12 cellular contexts compared by ENCODE assay signal in the genomic region with DNA sequence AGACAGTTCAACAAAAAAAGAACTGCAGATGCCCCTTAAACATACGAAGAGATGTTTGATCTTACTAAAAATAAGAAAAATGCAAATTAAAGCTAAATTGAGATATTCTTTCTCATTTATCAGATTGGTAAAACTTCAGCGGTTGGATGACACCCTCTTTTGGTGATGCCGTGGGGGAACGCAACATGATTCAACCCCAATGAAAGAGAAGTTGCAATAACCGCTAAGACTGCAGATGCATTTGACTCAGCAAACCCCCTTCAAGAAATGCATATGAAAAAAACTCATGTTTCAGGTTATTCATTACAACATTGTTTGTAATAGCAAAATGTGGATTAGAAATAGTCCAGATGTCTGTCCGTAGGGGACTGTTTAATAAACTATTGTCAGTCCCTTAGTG. TPM values are rescaled to one million over a fixed set of nuclear protein-coding genes. Genes with fewer than 3 reads are reported as not detected.
A peak's percentile ranks its signal among the peaks of the same experiment; 100 is the strongest.
DNase-seq lines count a peak whose midpoint lies in the region; ATAC-seq and TF ChIP-seq lines count a peak whose summit lies in the region.
"Had no signal": no experiment of that assay in that cellular context is flagged by ENCODE, and none has a peak within 500 bp of the region (broad histone marks: within the 10 kb centered on the region; RNA-seq: fewer than 3 reads in every experiment).

No MANE protein-coding gene starts in this region.

- peaks cover 4% of the 10 kb centered on the region for H3K36me3 ChIP-seq in CD4-positive, alpha-beta memory T cell (ENCODE audit: insufficient read depth, low read length)
- H3K36me3 ChIP-seq in MM.1S (replicated peaks; ENCODE audit: insufficient read depth, low read length) (no peaks in the 10 kb centered on the region), A673 (ENCODE audit: insufficient read depth, low read length, poor library complexity, severe bottlenecking) (no peaks in the 10 kb centered on the region)
- H3K36me3 ChIP-seq: neutrophil had no signal

- peaks cover 75% of the 10 kb centered on the region for H3K4me1 ChIP-seq in CD4-positive, alpha-beta memory T cell (ENCODE audit: insufficient read depth, low read length)
- H3K4me1 ChIP-seq in MM.1S (ENCODE audit: low read length) (peaks cover 18% of the 10 kb centered on the region), A673 (ENCODE audit: insufficient read depth, low read length, poor library complexity, severe bottlenecking) (no peaks in the 10 kb centered on the region)

- H3K4me3 Mint-ChIP-seq in CD4-positive, alpha-beta memory T cell = peak overlapping the region; percentile 45 to 100 (median 79)
- peak overlapping the region; percentile 34 to 100 (median 94) for H3K4me3 Mint-ChIP-seq in naive thymus-derived CD8-positive, alpha-beta T cell

- H3K9me2 ChIP-seq in MM.1S (replicated peaks; ENCODE audit: insufficient read depth, low read length) = no peaks in the 10 kb centered on the region

- H3K4me3 ChIP-seq in CD4-positive, alpha-beta memory T cell (ENCODE audit: low read length in 2 of 2) = peak overlapping the region in 1 of 2 donors; percentile 3
- H3K4me3 ChIP-seq in MM.1S (ENCODE audit: low read length) (peak overlapping the region; percentile 92), A673 (ENCODE audit: low read depth, low read length, poor library complexity, severe bottlenecking) (no peak overlapping the region)

- CTCF ChIA-PET in CD4-positive, alpha-beta memory T cell (lab: Charles Lee; ENCODE audit: partially characterized antibody) = interaction anchor here (0.7 to 1.6 kb wide), 3 partner anchors 8 to 218 kb away, joined by 3 to 5 read pairs (median 3); no protein-coding TSS in a partner anchor
- CTCF ChIA-PET in A673 (lab: Charles Lee) = no interaction called here

- H3K27me3 ChIP-seq in CD4-positive, alpha-beta memory T cell (ENCODE audit: insufficient read depth, low read length) = no peaks in the 10 kb centered on the region
- H3K27me3 ChIP-seq in MM.1S (replicated peaks; ENCODE audit: insufficient read depth, low read length) = no peaks in the 10 kb centered on the region
- no peaks in the 10 kb centered on the region for H3K27me3 ChIP-seq in A673 (replicated peaks; ENCODE audit: insufficient read depth, low read depth, low read length, poor library complexity)
- H3K27me3 ChIP-seq: neutrophil had no signal

- no peak overlapping the region for H3K27ac ChIP-seq in CD4-positive, alpha-beta memory T cell (ENCODE audit: low read depth, low read length)
- H3K27ac ChIP-seq in MM.1S (ENCODE audit: low read length) (peak overlapping the region; percentile 85), A673 (ENCODE audit: low read depth, low read length, poor library complexity, severe bottlenecking) (no peak overlapping the region)
- H3K27ac ChIP-seq: KMS-11, RWPE1, VCaP had no signal

- H3K9me3 ChIP-seq in CD4-positive, alpha-beta memory T cell (ENCODE audit: control insufficient read depth in 1 of 2, low read length in 2 of 2) = no peaks in the 10 kb centered on the region
- H3K9me3 ChIP-seq in MM.1S (replicated peaks; ENCODE audit: insufficient read depth, low read length) = no peaks in the 10 kb centered on the region
- H3K9me3 ChIP-seq in A673 (ENCODE audit: low read depth, low read length, poor library complexity, severe bottlenecking) = no peaks in the 10 kb centered on the region
- H3K9me3 ChIP-seq: neutrophil had no signal

- peaks cover 48 to 86% (median 65%) of the 10 kb centered on the region in 4 donors for H3K4me1 Mint-ChIP-seq in CD4-positive, alpha-beta memory T cell
- H3K4me1 Mint-ChIP-seq in naive thymus-derived CD8-positive, alpha-beta T cell = peaks cover 49 to 84% (median 79%) of the 10 kb centered on the region in 4 donors

- no peak for ATAC-seq in naive thymus-derived CD8-positive, alpha-beta T cell

- no peaks in the 10 kb centered on the region for H3K27me3 Mint-ChIP-seq in CD4-positive, alpha-beta memory T cell
- no peaks in the 10 kb centered on the region for H3K27me3 Mint-ChIP-seq in naive thymus-derived CD8-positive, alpha-beta T cell

- no peaks in the 10 kb centered on the region for H3K9me3 Mint-ChIP-seq in CD4-positive, alpha-beta memory T cell
- H3K9me3 Mint-ChIP-seq in naive thymus-derived CD8-positive, alpha-beta T cell = no peaks in the 10 kb centered on the region

- H3K27ac Mint-ChIP-seq in CD4-positive, alpha-beta memory T cell = peak overlapping the region in 3 of 7 donors; percentile 34 to 96 (median 41)
- peak overlapping the region in 5 of 10 donors; percentile 21 to 99 (median 96) for H3K27ac Mint-ChIP-seq in naive thymus-derived CD8-positive, alpha-beta T cell

- no peak overlapping the region for H2AFZ ChIP-seq in MM.1S (ENCODE audit: low read length)

- POLR2A ChIA-PET in CD4-positive, alpha-beta memory T cell (lab: Charles Lee; ENCODE audit: partially characterized antibody) = interaction anchor here (1.7 to 2.1 kb wide), 2 partner anchors 36 to 85 kb away, joined by 4 to 6 read pairs; no protein-coding TSS in a partner anchor
- POLR2A ChIA-PET in naive thymus-derived CD8-positive, alpha-beta T cell (lab: Charles Lee) = interaction anchor here (0.6 to 0.7 kb wide), 3 partner anchors 28 to 148 kb away, joined by 3 to 6 read pairs (median 5); no protein-coding TSS in a partner anchor
- POLR2A ChIA-PET in A673 (lab: Charles Lee; ENCODE audit: low non-redundant PET) = no interaction called here

- H3K4me2 ChIP-seq in MM.1S (ENCODE audit: low read depth, low read length) = peak overlapping the region; percentile 79
- H3K4me2 ChIP-seq: KMS-11 had no signal

- TF ChIP-seq CTCF in MM.1S (IDR thresholded peaks at IDR 0.05; ENCODE audit: low read length) (peak; percentile 42), A673 (conservative IDR thresholded peaks at IDR 0.05; ENCODE audit: low read depth, low read length) (no peak)

- BruUV-seq in A673 (replicated peaks; lab: Mats Ljungman, UMichigan) = no TSS peak

- no peaks in the 10 kb centered on the region for H4K20me1 ChIP-seq in MM.1S (ENCODE audit: insufficient read depth, low read length)

- H3K36me3 Mint-ChIP-seq in CD4-positive, alpha-beta memory T cell = peaks cover 22 to 46% of the 10 kb centered on the region in 2 donors
- H3K36me3 Mint-ChIP-seq in naive thymus-derived CD8-positive, alpha-beta T cell = peaks cover 6 to 40% (median 14%) of the 10 kb centered on the region in 3 donors

- peak in 1 of 5 donors; percentile 15 for DNase-seq in CD4-positive, alpha-beta memory T cell
- peak; percentile 81 for DNase-seq in MM.1S
- DNase-seq in activated CD4-positive, alpha-beta T cell treated with anti-CD3 and anti-CD28 coated beads, Interleukin-2, amount 50 U/mL, for 48 hours = peak; percentile 49 to 57
- DNase-seq in naive thymus-derived CD8-positive, alpha-beta T cell = no peak
- DNase-seq in NCI-H2029 treated with DMSO at 0.1 percent for 48 hours (lab: John Stamatoyannopoulos, UW) = no peak
- DNase-seq in hepatic stellate cell (ENCODE audit: low spot score) = no peak
- DNase-seq in A673 (ENCODE audit: low spot score) = no peak
- DNase-seq in NCI-H2171 treated with DMSO at 0.1 percent for 48 hours (lab: John Stamatoyannopoulos, UW) = no peak

- H3K79me2 ChIP-seq in MM.1S (ENCODE audit: low read length) = peaks cover 96% of the 10 kb centered on the region

- peak overlapping the region; percentile 20 for H3K9ac ChIP-seq in MM.1S (ENCODE audit: low read length)
- H3K9ac ChIP-seq: KMS-11 had no signal

- intact Hi-C loops in CD4-positive, alpha-beta memory T cell (cut with micrococcal nuclease) = no loop called here
- intact Hi-C loops in A673 (cut with micrococcal nuclease; ENCODE audit: unreplicated experiment) = no loop called here

- peaks cover 50% of the 10 kb centered on the region for H3F3A ChIP-seq in MM.1S (ENCODE audit: insufficient read depth, low read length)

RNA-seq across cellular contexts. Expression of gene KLHL6, which starts 3.6 kb away (rescaled TPM):
- 10 to 100 TPM; 55.9 to 56.1 TPM for total RNA-seq in CD4-positive, alpha-beta memory T cell
- 10 to 100 TPM in 1 of 2 donors, 1 to 10 TPM in 1; 8.4 to 23.1 TPM for polyA plus RNA-seq in CD4-positive, alpha-beta memory T cell
- total RNA-seq in naive thymus-derived CD8-positive, alpha-beta T cell = 10 to 100 TPM; 58.9 to 59.0 TPM
- 10 to 100 TPM in 2 of 3 donors, 1 to 10 TPM in 1; 7.6 to 20.7 (median 18.6) TPM for polyA plus RNA-seq in naive thymus-derived CD8-positive, alpha-beta T cell
- not detected in 2 replicates for total RNA-seq in A673 (2021)

Comparison
In these comparisons a context has a peak if more than half of its experiments do, and no peak if none do; other contexts are left out.
1. DNase-seq: peak in MM.1S (single experiment) and activated CD4-positive, alpha-beta T cell treated with anti-CD3 and anti-CD28 coated beads, Interleukin-2, amount 50 U/mL, for 48 hours (2 of 2); none in naive thymus-derived CD8-positive, alpha-beta T cell (0 of 10), NCI-H2029 treated with DMSO at 0.1 percent for 48 hours (single experiment), hepatic stellate cell (single experiment), A673 (single experiment) and NCI-H2171 treated with DMSO at 0.1 percent for 48 hours (single experiment).
2. RNA of gene KLHL6, which starts 3.6 kb away (total RNA-seq): 58.9 to 59.0 TPM in naive thymus-derived CD8-positive, alpha-beta T cell and 55.9 to 56.1 TPM in CD4-positive, alpha-beta memory T cell; not detected in A673; every median in the first group is over 10 times any median in the second.